21 cellular contexts compared by ENCODE assay signal in the genomic region with DNA sequence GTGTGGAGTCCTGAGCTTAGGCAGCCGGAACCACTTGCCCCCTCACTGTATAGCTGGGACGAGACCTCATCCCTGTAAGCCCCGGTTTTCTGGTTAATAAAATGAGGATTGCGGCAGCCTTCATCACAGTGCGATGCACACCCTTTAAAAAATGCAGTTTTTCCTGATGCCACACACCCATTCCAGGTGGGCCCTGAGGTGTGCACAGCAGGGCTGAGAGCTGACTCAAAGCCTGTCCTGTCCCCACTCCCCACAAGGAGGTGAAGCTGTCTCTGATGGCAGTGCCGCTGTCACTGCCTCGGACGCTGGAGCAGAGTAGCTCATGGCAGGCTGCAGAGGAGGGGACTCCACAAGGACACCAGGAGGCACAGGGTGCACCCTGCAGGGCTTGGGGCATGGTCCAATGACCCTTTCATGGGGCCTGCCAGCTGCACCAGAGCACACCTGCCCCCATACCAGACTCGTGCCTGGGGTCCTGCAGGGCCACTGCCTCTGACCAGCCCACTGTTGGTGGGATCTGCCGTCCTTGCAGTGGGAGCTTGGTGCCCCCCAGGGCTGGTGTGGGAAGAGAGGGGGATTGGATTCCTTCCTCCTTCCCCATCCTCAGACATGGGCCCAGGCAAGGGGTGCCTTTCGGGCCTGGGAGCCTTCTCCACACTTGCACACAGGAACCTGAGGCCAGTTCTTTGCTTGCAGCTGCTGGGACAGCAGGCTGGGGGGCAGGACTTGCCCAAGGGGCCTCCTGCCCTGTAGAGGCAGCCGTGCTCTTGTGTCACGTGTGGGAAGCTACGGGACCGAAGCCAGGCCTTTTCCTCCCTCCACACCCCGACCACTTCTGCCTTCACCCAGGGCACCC. TPM values are rescaled to one million over a fixed set of nuclear protein-coding genes. Genes with fewer than 3 reads are reported as not detected.
DNase-seq lines count a peak whose midpoint lies in the region; ATAC-seq and TF ChIP-seq lines count a peak whose summit lies in the region.
"Had no signal": no experiment of that assay in that cellular context is flagged by ENCODE, and none has a peak within 500 bp of the region (broad histone marks: within the 10 kb centered on the region; RNA-seq: fewer than 3 reads in every experiment).

No MANE protein-coding gene starts in this region.

- TF ChIP-seq CTCF in Caco-2 (IDR thresholded peaks at IDR 0.05; ENCODE audit: insufficient read depth in 1 of 2, low read depth in 1 of 2, low read length in 1 of 2, severe bottlenecking in 1 of 2, unreplicated experiment in 1 of 2) (no peak), WTC11 (IDR thresholded peaks at IDR 0.05) (no peak), ovary (IDR thresholded peaks at IDR 0.05) (no peak)

- H3K4me3 ChIP-seq in Caco-2 (ENCODE audit: low read depth, low read length): no peak overlapping the region
- no peak overlapping the region for H3K4me3 ChIP-seq in ovary
- H3K4me3 ChIP-seq: body of pancreas, uterus had no signal

- H3K4me1 ChIP-seq in Caco-2 (peaks cover 38% of the 10 kb centered on the region), ovary (ENCODE audit: insufficient read depth) (peaks cover 15% of the 10 kb centered on the region)

- ATAC-seq in WTC11: no peak
- no peak for ATAC-seq in left cardiac atrium
- ATAC-seq in HG03354 (IDR thresholded peaks at IDR 0.05; ENCODE audit: poor library complexity, severe bottlenecking, unreplicated experiment): no peak
- ATAC-seq in HG03175 (IDR thresholded peaks at IDR 0.05; ENCODE audit: unreplicated experiment): no peak
- ATAC-seq: body of pancreas; CD8-positive, alpha-beta T cell; naive thymus-derived CD4-positive, alpha-beta T cell; Panc1 had no signal

- H3K27ac ChIP-seq in ovary: no peak overlapping the region
- H3K27ac ChIP-seq: body of pancreas, uterus had no signal

- H3K9me3 Mint-ChIP-seq in Caco-2 (ENCODE audit: unreplicated experiment): no peaks in the 10 kb centered on the region
- H3K9me3 Mint-ChIP-seq in WTC11: no peaks in the 10 kb centered on the region
- H3K9me3 Mint-ChIP-seq: activated naive CD4-positive, alpha-beta T cell treated with anti-CD3 and anti-CD28 coated beads for 36 hours; CD8-positive, alpha-beta T cell had no signal

- CTCF ChIA-PET in Caco-2 (lab: Charles Lee): no interaction called here
- CTCF ChIA-PET in WTC11 (lab: Charles Lee): interaction anchor here (0.9 to 4.9 kb wide), 3 partner anchors 9 to 56 kb away, joined by 3 to 21 read pairs (median 5); no protein-coding TSS in a partner anchor

- intact Hi-C loops in Caco-2 (cut with micrococcal nuclease; ENCODE audit: unreplicated experiment) (no loop called here), left cardiac atrium (cut with DNase I) (no loop called here), ovary (cut with DNase I) (no loop called here)

- TF ChIP-seq POLR2A in ovary (IDR thresholded peaks at IDR 0.05): no peak

- no TSS peak for BruUV-seq in Caco-2 (replicated peaks; lab: Mats Ljungman, UMichigan)

- H3K4me3 Mint-ChIP-seq in Caco-2 (ENCODE audit: unreplicated experiment) (no peak overlapping the region), WTC11 (no peak overlapping the region)
- H3K4me3 Mint-ChIP-seq: activated naive CD4-positive, alpha-beta T cell treated with anti-CD3 and anti-CD28 coated beads for 36 hours; CD8-positive, alpha-beta T cell; naive thymus-derived CD4-positive, alpha-beta T cell had no signal

- H3K4me1 Mint-ChIP-seq in Caco-2 (ENCODE audit: low read depth, unreplicated experiment): no peaks in the 10 kb centered on the region
- peaks cover 30% of the 10 kb centered on the region for H3K4me1 Mint-ChIP-seq in WTC11

- peak; percentile 26 to 55 for DNase-seq in Caco-2
- no peak for DNase-seq in WTC11 (ENCODE audit: low spot score)
- peak; percentile 7 for DNase-seq in left cardiac atrium
- peak; percentile 7 to 34 (median 18) for DNase-seq in ovary
- DNase-seq in NCI-H2029 treated with DMSO at 0.1 percent for 48 hours (lab: John Stamatoyannopoulos, UW): no peak
- DNase-seq in cerebellum (ENCODE audit: low spot score): no peak
- DNase-seq: DMS79 treated with DMSO at 0.1 percent for 48 hours; effector CD4-positive, alpha-beta T cell; Karpas-422; naive thymus-derived CD4-positive, alpha-beta T cell; NCI-H1092; NCI-H2171; NCI-H82; stimulated activated CD4-positive, alpha-beta T cell treated with anti-CD3 and anti-CD28 coated beads, Interleukin-1b, Interleukin-23, amount 100 ng/mL, for 48 hours; uterus had no signal

- H3K27me3 ChIP-seq in Caco-2 (replicated peaks; ENCODE audit: control insufficient read depth, insufficient read depth, low read length) (no peaks in the 10 kb centered on the region), ovary (no peaks in the 10 kb centered on the region)
- H3K27me3 ChIP-seq: body of pancreas, uterus had no signal

- 77 to 86% (median 83%) methylated on average over 16 of the region's 16 CpGs for WGBS in ovary, 3 donors

- H3K27ac Mint-ChIP-seq in Caco-2 (ENCODE audit: unreplicated experiment): peak overlapping the region; percentile 79
- peak overlapping the region; percentile 57 for H3K27ac Mint-ChIP-seq in WTC11
- H3K27ac Mint-ChIP-seq: activated naive CD4-positive, alpha-beta T cell treated with anti-CD3 and anti-CD28 coated beads for 36 hours; CD8-positive, alpha-beta T cell; naive thymus-derived CD4-positive, alpha-beta T cell had no signal

- POLR2A ChIA-PET in Caco-2 (lab: Charles Lee) (no interaction called here), WTC11 (lab: Charles Lee) (no interaction called here)

- no peaks in the 10 kb centered on the region for H3K36me3 ChIP-seq in Caco-2 (ENCODE audit: control insufficient read depth, insufficient read depth, low read length)
- no peaks in the 10 kb centered on the region for H3K36me3 ChIP-seq in ovary
- H3K36me3 ChIP-seq: uterus had no signal

- H3K27me3 Mint-ChIP-seq in Caco-2 (ENCODE audit: insufficient read depth, unreplicated experiment): no peaks in the 10 kb centered on the region
- peaks cover 29% of the 10 kb centered on the region for H3K27me3 Mint-ChIP-seq in WTC11 (ENCODE audit: low read depth)

- peaks cover 6% of the 10 kb centered on the region for H3K36me3 Mint-ChIP-seq in Caco-2 (ENCODE audit: insufficient read depth, unreplicated experiment)
- no peaks in the 10 kb centered on the region for H3K36me3 Mint-ChIP-seq in WTC11
- H3K36me3 Mint-ChIP-seq: CD8-positive, alpha-beta T cell; naive thymus-derived CD4-positive, alpha-beta T cell had no signal

- H3K9me3 ChIP-seq in Caco-2 (no peaks in the 10 kb centered on the region), ovary (no peaks in the 10 kb centered on the region)
- H3K9me3 ChIP-seq: body of pancreas, uterus had no signal

- TF ChIP-seq EP300 in ovary (IDR thresholded peaks at IDR 0.05): no peak

TF ChIP-seq in WTC11, 78 proteins besides CTCF, POLR2A, EP300 and RAD21:
- TF ChIP-seq, protein P1, sequence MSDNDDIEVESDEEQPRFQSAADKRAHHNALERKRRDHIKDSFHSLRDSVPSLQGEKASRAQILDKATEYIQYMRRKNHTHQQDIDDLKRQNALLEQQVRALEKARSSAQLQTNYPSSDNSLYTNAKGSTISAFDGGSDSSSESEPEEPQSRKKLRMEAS (CRISPR knock-in tag; IDR thresholded peaks at IDR 0.05): 0 out of 2 replicates have a peak, but pooled peaks have one; percentile 8
- TF ChIP-seq ELF4 (CRISPR knock-in tag; IDR thresholded peaks at IDR 0.05; ENCODE audit: low read depth) (no peak), GTF2I (CRISPR knock-in tag; conservative IDR thresholded peaks at IDR 0.05) (no peak), PRRX2 (CRISPR knock-in tag; IDR thresholded peaks at IDR 0.05) (no peak)

RNA-seq across cellular contexts. Expression of a gene that starts 22.8 kb away (rescaled TPM):
- 39.9 and 45.2 TPM in 2 replicates for total RNA-seq in Caco-2 (2022)
- 37.2 to 41.5 TPM (median 40.4 TPM) in 3 replicates for total RNA-seq in WTC11 (2021)
- total RNA-seq in left cardiac atrium: 10 to 100 TPM; 74.6 to 78.4 TPM
- total RNA-seq in ovary: 100 to 1,000 TPM in 1 of 7 donors, 10 to 100 TPM in 6; 27.2 to 149 (median 73.3) TPM
- polyA plus RNA-seq in ovary: 10 to 100 TPM in 1 of 2 donors, 1 to 10 TPM in 1; 2.9 to 63.3 TPM
- 70.1 TPM for total RNA-seq in cerebellum

Comparison
In these comparisons a context has a peak if more than half of its experiments do, and no peak if none do; other contexts are left out.
1. DNase-seq: peak in Caco-2 (2 of 2), left cardiac atrium (single experiment) and ovary (5 of 5); none in WTC11 (single experiment), NCI-H2029 treated with DMSO at 0.1 percent for 48 hours (single experiment) and cerebellum (single experiment).